ENCODE assay signal across 1 cellular context in genomic region chr12:3055712-3056467, GRCh38.
TF ChIP-seq lines count a peak whose summit lies in the region.

No MANE protein-coding gene starts in this region.

TF ChIP-seq in HepG2, 621 proteins besides CTCF, POLR2A, EP300 and RAD21 (continued from another document):
- TF ChIP-seq ZNF326 (CRISPR knock-in tag; IDR thresholded peaks at IDR 0.05; ENCODE audit: borderline replicate concordance) (no peak), PHF21A (CRISPR knock-in tag; IDR thresholded peaks at IDR 0.05) (peak; percentile 43; the same call in 1 of the 2 replicates), ZNF468 (CRISPR knock-in tag; IDR thresholded peaks at IDR 0.05) (no peak), MLLT10 (CRISPR knock-in tag; IDR thresholded peaks at IDR 0.05) (no peak), ZBTB43 (CRISPR knock-in tag; conservative IDR thresholded peaks at IDR 0.05) (0 out of 2 replicates have a peak, but pooled peaks have one; percentile 21), ATF7-NPFF (CRISPR knock-in tag; IDR thresholded peaks at IDR 0.05; ENCODE audit: low read depth) (no peak), DNMT1 (CRISPR knock-in tag; IDR thresholded peaks at IDR 0.05) (no peak), HCFC1 (IDR thresholded peaks at IDR 0.05; ENCODE audit: low read depth, low read length) (no peak), XBP1 (CRISPR knock-in tag; IDR thresholded peaks at IDR 0.05) (no peak), PPARG (CRISPR knock-in tag; conservative IDR thresholded peaks at IDR 0.05) (no peak), E2F1 (CRISPR knock-in tag; IDR thresholded peaks at IDR 0.05) (no peak), PLRG1 (conservative IDR thresholded peaks at IDR 0.05) (no peak), ZBTB8A (CRISPR knock-in tag; IDR thresholded peaks at IDR 0.05; ENCODE audit: borderline replicate concordance, low read depth) (no peak), ZNF512B (CRISPR knock-in tag; IDR thresholded peaks at IDR 0.05; ENCODE audit: borderline replicate concordance) (no peak), CBX1 (IDR thresholded peaks at IDR 0.05; ENCODE audit: low read depth) (no peak), ZNF121 (CRISPR knock-in tag; IDR thresholded peaks at IDR 0.05) (peak; percentile 13; the same call in 1 of the 2 replicates), GATAD2A (CRISPR knock-in tag; IDR thresholded peaks at IDR 0.05) (0 out of 2 replicates have a peak, but pooled peaks have one; percentile 7), SNRNP70 (IDR thresholded peaks at IDR 0.05; ENCODE audit: low read depth, low read length) (no peak), PAXIP1 (CRISPR knock-in tag; conservative IDR thresholded peaks at IDR 0.05) (peak; percentile 41; the same call in 1 of the 2 replicates), ZNF770 (CRISPR knock-in tag; IDR thresholded peaks at IDR 0.05) (peak; percentile 95), SMC3 (IDR thresholded peaks at IDR 0.05; ENCODE audit: low read length) (no peak), ARID4A (CRISPR knock-in tag; IDR thresholded peaks at IDR 0.05; ENCODE audit: borderline replicate concordance) (no peak), PHF8 (CRISPR knock-in tag; IDR thresholded peaks at IDR 0.05) (no peak)
